11 cellular contexts compared by ENCODE assay signal in the genomic region with DNA sequence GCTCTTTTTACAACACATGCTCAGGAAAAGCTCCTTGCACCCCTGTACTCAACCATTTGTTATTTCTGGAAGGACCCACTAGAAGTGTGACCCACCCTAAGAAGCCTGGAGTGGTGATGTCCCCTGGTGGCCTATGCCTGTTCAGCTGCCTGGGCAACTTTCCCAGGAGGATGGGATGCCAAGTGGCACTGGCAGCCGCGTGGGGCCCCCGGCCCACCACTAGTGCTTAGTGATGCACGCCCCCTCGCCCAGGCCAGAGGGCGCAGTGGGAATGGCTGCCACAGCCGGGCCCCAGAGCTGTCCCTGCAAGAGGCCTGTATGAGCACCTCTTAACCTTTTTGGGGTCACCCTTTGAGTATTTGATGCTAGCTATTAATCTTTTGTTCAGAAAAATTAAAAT.
"Had no signal": no experiment of that assay in that cellular context is flagged by ENCODE, and none has a peak within 500 bp of the region (broad histone marks: within the 10 kb centered on the region; RNA-seq: fewer than 3 reads in every experiment).

No MANE protein-coding gene starts in this region.

- H3K4me3 Mint-ChIP-seq: activated T-helper 1 cell treated with anti-CD3 and anti-CD28 coated beads, Interleukin-12 subunit alpha, Interleukin-12 subunit beta, Interleukin-2, Interleukin-4 antibody, amounts not matched to agents 30 ng/mL and 10 ng/mL and 1 ng/mL, durations not matched to agents 14 hours and 24 hours and 36 hours; endodermal cell; T-cell had no signal

- H3K36me3 ChIP-seq: ovary had no signal

- H3K4me3 ChIP-seq: ovary had no signal

- H3K9me3 ChIP-seq: ovary had no signal

- H3K27ac Mint-ChIP-seq: activated T-helper 1 cell treated with anti-CD3 and anti-CD28 coated beads, Interleukin-12 subunit alpha, Interleukin-12 subunit beta, Interleukin-2, Interleukin-4 antibody, amounts not matched to agents 30 ng/mL and 10 ng/mL and 1 ng/mL, durations not matched to agents 14 hours and 24 hours and 36 hours; endodermal cell; T-cell had no signal

- H3K27ac ChIP-seq: ovary had no signal

- H3K27me3 ChIP-seq: ovary had no signal

- ATAC-seq: activated CD4-positive, CD25-positive, alpha-beta regulatory T cell treated with anti-CD3 and anti-CD28 coated beads, Interleukin-2, amount 50 U/mL, for 24 hours; left lobe of liver; T-cell had no signal

- H3K9me3 Mint-ChIP-seq: activated T-helper 1 cell treated with anti-CD3 and anti-CD28 coated beads, Interleukin-12 subunit alpha, Interleukin-12 subunit beta, Interleukin-2, Interleukin-4 antibody, amounts not matched to agents 30 ng/mL and 10 ng/mL and 1 ng/mL, durations not matched to agents 14 hours and 24 hours and 36 hours; endodermal cell; T-cell had no signal

- DNase-seq: activated naive CD4-positive, alpha-beta T cell treated with Interleukin-2 at 50 U/mL for 16 hours; endodermal cell; ovary; stimulated activated CD4-positive, alpha-beta T cell treated with anti-CD3 and anti-CD28 coated beads, Interleukin-2, amount 100 ng/mL, for 48 hours; stimulated activated naive CD4-positive, alpha-beta T cell; T-cell; T-helper 9 cell; trophoblast cell had no signal

- H3K27me3 Mint-ChIP-seq: T-cell had no signal
